Comparison of ENCODE assay signal across 11 cellular contexts in the genomic region with DNA sequence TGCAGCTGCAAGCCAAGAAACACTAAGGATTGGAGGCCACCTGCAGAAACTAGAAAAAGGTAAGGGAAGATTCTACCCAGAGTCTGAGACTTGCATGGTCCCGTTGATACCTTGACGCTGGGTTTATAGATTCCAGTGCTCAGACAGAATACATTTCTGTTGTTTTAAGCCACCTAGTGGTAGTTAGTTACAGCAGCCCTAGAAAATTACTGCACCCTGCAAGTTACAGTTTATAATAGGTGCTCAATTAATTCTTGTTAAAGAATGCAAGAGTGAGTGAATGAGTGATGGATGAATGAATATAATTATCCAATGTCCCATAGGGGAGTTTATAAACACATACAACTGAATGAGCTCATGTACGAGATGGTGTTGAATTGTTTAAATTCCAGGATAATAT.
DNase-seq lines count a peak whose midpoint lies in the region; ATAC-seq, FAIRE-seq and TF ChIP-seq lines count a peak whose summit lies in the region.
"Had no signal": no experiment of that assay in that cellular context is flagged by ENCODE, and none has a peak within 500 bp of the region (broad histone marks: within the 10 kb centered on the region; RNA-seq: fewer than 3 reads in every experiment).

No MANE protein-coding gene starts in this region.

- H3K27me3 ChIP-seq in MM.1S (replicated peaks; ENCODE audit: insufficient read depth, low read length) (no peaks in the 10 kb centered on the region), bronchial epithelial cell (ENCODE audit: control insufficient read depth, insufficient read depth, low read length) (no peaks in the 10 kb centered on the region), testis (no peaks in the 10 kb centered on the region), MG63 (no peaks in the 10 kb centered on the region)
- H3K27me3 ChIP-seq: BLaER1 had no signal

- H3K4me2 ChIP-seq in MM.1S (ENCODE audit: low read depth, low read length): no peak overlapping the region
- H3K4me2 ChIP-seq: BLaER1 had no signal

- H3K9me3 Mint-ChIP-seq in activated naive CD8-positive, alpha-beta T cell treated with anti-CD3 and anti-CD28 coated beads, Interleukin-2, amount 50 U/mL, for 24 hours: no peaks in the 10 kb centered on the region
- no peaks in the 10 kb centered on the region for H3K9me3 Mint-ChIP-seq in activated naive CD8-positive, alpha-beta T cell treated with anti-CD3 and anti-CD28 coated beads for 36 hours

- H3K36me3 ChIP-seq in MM.1S (replicated peaks; ENCODE audit: insufficient read depth, low read length): no peaks in the 10 kb centered on the region
- H3K36me3 ChIP-seq in bronchial epithelial cell (ENCODE audit: control insufficient read depth, insufficient read depth, low read length): no peaks in the 10 kb centered on the region
- no peaks in the 10 kb centered on the region for H3K36me3 ChIP-seq in testis (ENCODE audit: low read depth, missing control alignments)
- no peaks in the 10 kb centered on the region for H3K36me3 ChIP-seq in MG63
- H3K36me3 ChIP-seq: BLaER1 had no signal

- FAIRE-seq in bronchial epithelial cell (lab: Jason Lieb, UNC): no peak
- FAIRE-seq: GM19239 had no signal

- no peak for DNase-seq in activated naive CD8-positive, alpha-beta T cell treated with anti-CD3 and anti-CD28 coated beads, Interleukin-2, amount 50 U/mL, for 24 hours
- DNase-seq in activated naive CD8-positive, alpha-beta T cell treated with anti-CD3 and anti-CD28 coated beads for 36 hours: no peak
- peak; percentile 48 for DNase-seq in MM.1S
- DNase-seq in bronchial epithelial cell (ENCODE audit: low read depth): peak; percentile 23
- no peak for DNase-seq in testis
- no peak for DNase-seq in MG63
- DNase-seq: T-helper 9 cell had no signal

- H3K4me3 Mint-ChIP-seq in activated naive CD8-positive, alpha-beta T cell treated with anti-CD3 and anti-CD28 coated beads, Interleukin-2, amount 50 U/mL, for 24 hours: no peak overlapping the region
- no peak overlapping the region for H3K4me3 Mint-ChIP-seq in activated naive CD8-positive, alpha-beta T cell treated with anti-CD3 and anti-CD28 coated beads for 36 hours

- WGBS in testis, 2 donors: 52 to 73% methylated on average over 3 of the region's 3 CpGs

- H3F3A ChIP-seq in MM.1S (ENCODE audit: insufficient read depth, low read length): no peaks in the 10 kb centered on the region

- H3K4me3 ChIP-seq in MM.1S (ENCODE audit: low read length) (no peak overlapping the region), bronchial epithelial cell (ENCODE audit: low read depth, low read length) (no peak overlapping the region), testis (no peak overlapping the region), MG63 (no peak overlapping the region)
- H3K4me3 ChIP-seq: BLaER1 had no signal

- no peak overlapping the region for H2AFZ ChIP-seq in MM.1S (ENCODE audit: low read length)

- no peaks in the 10 kb centered on the region for H3K9me3 ChIP-seq in MM.1S (replicated peaks; ENCODE audit: insufficient read depth, low read length)
- H3K9me3 ChIP-seq in testis: no peaks in the 10 kb centered on the region
- H3K9me3 ChIP-seq in MG63: no peaks in the 10 kb centered on the region
- H3K9me3 ChIP-seq: BLaER1 had no signal

- H3K4me1 Mint-ChIP-seq in activated naive CD8-positive, alpha-beta T cell treated with anti-CD3 and anti-CD28 coated beads, Interleukin-2, amount 50 U/mL, for 24 hours: no peaks in the 10 kb centered on the region
- H3K4me1 Mint-ChIP-seq in activated naive CD8-positive, alpha-beta T cell treated with anti-CD3 and anti-CD28 coated beads for 36 hours: no peaks in the 10 kb centered on the region

- H3K79me2 ChIP-seq in MM.1S (ENCODE audit: low read length): no peaks in the 10 kb centered on the region

- ATAC-seq in activated naive CD8-positive, alpha-beta T cell treated with anti-CD3 and anti-CD28 coated beads, Interleukin-2, amount 50 U/mL, for 24 hours: peak; percentile 54
- ATAC-seq in HG03460 (IDR thresholded peaks at IDR 0.05; ENCODE audit: unreplicated experiment): no peak
- no peak for ATAC-seq in HG02678 (IDR thresholded peaks at IDR 0.05; ENCODE audit: unreplicated experiment)

- H3K27ac ChIP-seq in MM.1S (ENCODE audit: low read length): no peak overlapping the region
- H3K27ac ChIP-seq in testis: no peak overlapping the region
- H3K27ac ChIP-seq: BLaER1 had no signal

- H3K36me3 Mint-ChIP-seq in activated naive CD8-positive, alpha-beta T cell treated with anti-CD3 and anti-CD28 coated beads, Interleukin-2, amount 50 U/mL, for 24 hours (ENCODE audit: low read depth): no peaks in the 10 kb centered on the region
- H3K36me3 Mint-ChIP-seq in activated naive CD8-positive, alpha-beta T cell treated with anti-CD3 and anti-CD28 coated beads for 36 hours: no peaks in the 10 kb centered on the region

- peaks cover 2% of the 10 kb centered on the region for H3K27me3 Mint-ChIP-seq in activated naive CD8-positive, alpha-beta T cell treated with anti-CD3 and anti-CD28 coated beads, Interleukin-2, amount 50 U/mL, for 24 hours
- peaks cover 4% of the 10 kb centered on the region for H3K27me3 Mint-ChIP-seq in activated naive CD8-positive, alpha-beta T cell treated with anti-CD3 and anti-CD28 coated beads for 36 hours

- H4K20me1 ChIP-seq in MM.1S (ENCODE audit: insufficient read depth, low read length): no peaks in the 10 kb centered on the region
- H4K20me1 ChIP-seq: BLaER1 had no signal

- H3K9me2 ChIP-seq in MM.1S (replicated peaks; ENCODE audit: insufficient read depth, low read length): no peaks in the 10 kb centered on the region

- intact Hi-C loops in testis (cut with DNase I; ENCODE audit: low total_unique reads): no loop called here

- H3K4me1 ChIP-seq in MM.1S (ENCODE audit: low read length): no peaks in the 10 kb centered on the region
- H3K4me1 ChIP-seq in testis: no peaks in the 10 kb centered on the region
- H3K4me1 ChIP-seq: BLaER1 had no signal

- TF ChIP-seq CTCF in MM.1S (IDR thresholded peaks at IDR 0.05; ENCODE audit: low read length) (peak; percentile 62), bronchial epithelial cell (IDR thresholded peaks at IDR 0.05; ENCODE audit: insufficient read depth, low read length, severe bottlenecking) (peak; percentile 35), testis (IDR thresholded peaks at IDR 0.05) (peak in 2 of 3 experiments; percentile 9 to 43)

- no peak for TF ChIP-seq POLR2A in testis (IDR thresholded peaks at IDR 0.05)

- no peak overlapping the region for H3K9ac ChIP-seq in MM.1S (ENCODE audit: low read length)
- H3K9ac ChIP-seq: BLaER1 had no signal

- H3K27ac Mint-ChIP-seq in activated naive CD8-positive, alpha-beta T cell treated with anti-CD3 and anti-CD28 coated beads, Interleukin-2, amount 50 U/mL, for 24 hours: no peak overlapping the region
- H3K27ac Mint-ChIP-seq in activated naive CD8-positive, alpha-beta T cell treated with anti-CD3 and anti-CD28 coated beads for 36 hours: no peak overlapping the region

Comparison
In these comparisons a context has a peak if more than half of its experiments do, and no peak if none do; other contexts are left out.
1. DNase-seq: peak in MM.1S (single experiment) and bronchial epithelial cell (single experiment); none in activated naive CD8-positive, alpha-beta T cell treated with anti-CD3 and anti-CD28 coated beads, Interleukin-2, amount 50 U/mL, for 24 hours (single experiment), activated naive CD8-positive, alpha-beta T cell treated with anti-CD3 and anti-CD28 coated beads for 36 hours (single experiment), testis (single experiment) and MG63 (single experiment).
2. Peak in every context shown above with its lines, with median percentiles within 50 percentile points of each other: CTCF ChIP-seq.